Comparison of ENCODE assay signal across 9 cellular contexts in genomic region chr11:35487532-35488078, GRCh38. TPM values are rescaled to one million over a fixed set of nuclear protein-coding genes. Genes with fewer than 3 reads are reported as not detected.
DNase-seq lines count a peak whose midpoint lies in the region; ATAC-seq and TF ChIP-seq lines count a peak whose summit lies in the region.
"Had no signal": no experiment of that assay in that cellular context is flagged by ENCODE, and none has a peak within 500 bp of the region (broad histone marks: within the 10 kb centered on the region; RNA-seq: fewer than 3 reads in every experiment).

No MANE protein-coding gene starts in this region.

- peak; percentile 16 for DNase-seq in activated CD8-positive, alpha-beta T cell treated with anti-CD3 and anti-CD28 coated beads for 36 hours
- no peak for DNase-seq in activated CD8-positive, alpha-beta T cell treated with anti-CD3 and anti-CD28 coated beads, Interleukin-2, amount 10 ng/mL, durations not matched to agents 7 days and 5 days
- DNase-seq in Panc1 (ENCODE audit: low read depth, low spot score) (no peak), foreskin fibroblast (peak; percentile 48 to 77), testis (peak; percentile 57), NCI-H226 (no peak)
- no peak for DNase-seq in naive thymus-derived CD4-positive, alpha-beta T cell
- DNase-seq: activated naive CD8-positive, alpha-beta T cell treated with anti-CD3 and anti-CD28 coated beads, Interleukin-2, amount 10 ng/mL, durations not matched to agents 7 days and 5 days had no signal

- no peak overlapping the region for H3K4me3 Mint-ChIP-seq in activated CD8-positive, alpha-beta T cell treated with anti-CD3 and anti-CD28 coated beads for 36 hours
- no peak overlapping the region for H3K4me3 Mint-ChIP-seq in activated CD8-positive, alpha-beta T cell treated with anti-CD3 and anti-CD28 coated beads, Interleukin-2, amount 10 ng/mL, durations not matched to agents 7 days and 5 days
- H3K4me3 Mint-ChIP-seq in naive thymus-derived CD4-positive, alpha-beta T cell: no peak overlapping the region
- H3K4me3 Mint-ChIP-seq: activated naive CD8-positive, alpha-beta T cell treated with anti-CD3 and anti-CD28 coated beads, Interleukin-2, amount 10 ng/mL, durations not matched to agents 7 days and 5 days had no signal

- peaks cover 6% of the 10 kb centered on the region for H3K9me3 Mint-ChIP-seq in activated CD8-positive, alpha-beta T cell treated with anti-CD3 and anti-CD28 coated beads for 36 hours
- H3K9me3 Mint-ChIP-seq in activated CD8-positive, alpha-beta T cell treated with anti-CD3 and anti-CD28 coated beads, Interleukin-2, amount 10 ng/mL, durations not matched to agents 7 days and 5 days (ENCODE audit: insufficient read depth): peaks cover 10% of the 10 kb centered on the region
- H3K9me3 Mint-ChIP-seq in naive thymus-derived CD4-positive, alpha-beta T cell: peaks cover 0 to 19% (median 10%) of the 10 kb centered on the region in 11 donors

- no peak overlapping the region for H3K27ac Mint-ChIP-seq in activated CD8-positive, alpha-beta T cell treated with anti-CD3 and anti-CD28 coated beads for 36 hours
- no peak overlapping the region for H3K27ac Mint-ChIP-seq in activated CD8-positive, alpha-beta T cell treated with anti-CD3 and anti-CD28 coated beads, Interleukin-2, amount 10 ng/mL, durations not matched to agents 7 days and 5 days
- no peak overlapping the region for H3K27ac Mint-ChIP-seq in naive thymus-derived CD4-positive, alpha-beta T cell
- H3K27ac Mint-ChIP-seq: activated naive CD8-positive, alpha-beta T cell treated with anti-CD3 and anti-CD28 coated beads, Interleukin-2, amount 10 ng/mL, durations not matched to agents 7 days and 5 days had no signal

- H3K36me3 Mint-ChIP-seq in activated CD8-positive, alpha-beta T cell treated with anti-CD3 and anti-CD28 coated beads for 36 hours (ENCODE audit: low read depth): no peaks in the 10 kb centered on the region
- no peaks in the 10 kb centered on the region for H3K36me3 Mint-ChIP-seq in activated CD8-positive, alpha-beta T cell treated with anti-CD3 and anti-CD28 coated beads, Interleukin-2, amount 10 ng/mL, durations not matched to agents 7 days and 5 days (ENCODE audit: low read depth)
- peaks cover 0 to 9% (median 0%) of the 10 kb centered on the region in 5 donors for H3K36me3 Mint-ChIP-seq in naive thymus-derived CD4-positive, alpha-beta T cell
- H3K36me3 Mint-ChIP-seq: activated naive CD8-positive, alpha-beta T cell treated with anti-CD3 and anti-CD28 coated beads, Interleukin-2, amount 10 ng/mL, durations not matched to agents 7 days and 5 days had no signal

- WGBS in testis, 2 donors: 44 to 58% methylated on average over 6 of the region's 6 CpGs

- CTCF ChIA-PET in activated CD8-positive, alpha-beta T cell treated with anti-CD3 and anti-CD28 coated beads for 36 hours (lab: Charles Lee): interaction anchor here (1.1 to 1.3 kb wide), 4 partner anchors 19 to 769 kb away, joined by 3 to 6 read pairs (median 4); no protein-coding TSS in a partner anchor
- CTCF ChIA-PET in activated CD8-positive, alpha-beta T cell treated with anti-CD3 and anti-CD28 coated beads, Interleukin-2, amount 10 ng/mL, durations not matched to agents 7 days and 5 days (lab: Charles Lee): interaction anchor here (0.6 to 1.4 kb wide), 3 partner anchors 11 to 922 kb away, joined by 3 to 4 read pairs (median 3); no protein-coding TSS in a partner anchor
- CTCF ChIA-PET in Panc1 (lab: Charles Lee): interaction anchor here (0.6 to 1.6 kb wide), 8 partner anchors 15 to 802 kb away, joined by 3 to 7 read pairs (median 3); partner anchors contain the start of gene FJX1
- CTCF ChIA-PET in naive thymus-derived CD4-positive, alpha-beta T cell (lab: Charles Lee): interaction anchor here (0.7 to 4.5 kb wide), 4 partner anchors 560 to 900 kb away, joined by 3 to 24 read pairs (median 6); no protein-coding TSS in a partner anchor

- H3K4me3 ChIP-seq in Panc1 (ENCODE audit: low read depth in 2 of 2, low read length in 2 of 2): no peak overlapping the region
- no peak overlapping the region for H3K4me3 ChIP-seq in foreskin fibroblast (ENCODE audit: low read depth in 1 of 2, low read length in 2 of 2)
- H3K4me3 ChIP-seq in testis: no peak overlapping the region
- H3K4me3 ChIP-seq in naive thymus-derived CD4-positive, alpha-beta T cell (ENCODE audit: low read length): no peak overlapping the region

- intact Hi-C loops in activated CD8-positive, alpha-beta T cell treated with anti-CD3 and anti-CD28 coated beads for 36 hours (cut with micrococcal nuclease): no loop called here
- intact Hi-C loops in Panc1 (cut with micrococcal nuclease; ENCODE audit: unreplicated experiment): loop anchor here (5.0 kb wide), 2 partner anchors 560 to 780 kb away; no protein-coding TSS in a partner anchor
- intact Hi-C loops in testis (cut with DNase I; ENCODE audit: low total_unique reads): loop anchor here (10.0 kb wide), 1 partner anchor 563 kb away; no protein-coding TSS in a partner anchor
- intact Hi-C loops in naive thymus-derived CD4-positive, alpha-beta T cell (cut with micrococcal nuclease): loop anchor here (5.0 to 10.0 kb wide), 5 partner anchors 95 to 973 kb away; partner anchors contain the start of gene ELF5 (in 1 of the 2)

- no peak for ATAC-seq in activated CD8-positive, alpha-beta T cell treated with anti-CD3 and anti-CD28 coated beads for 36 hours
- no peak for ATAC-seq in activated CD8-positive, alpha-beta T cell treated with anti-CD3 and anti-CD28 coated beads, Interleukin-2, amount 10 ng/mL, durations not matched to agents 7 days and 5 days
- peak; percentile 56; the same call in 1 of the 2 replicates for ATAC-seq in Panc1
- no peak for ATAC-seq in GM21360 (IDR thresholded peaks at IDR 0.05; ENCODE audit: unreplicated experiment)
- ATAC-seq in naive thymus-derived CD4-positive, alpha-beta T cell: no peak

- H3K4me1 ChIP-seq in Panc1 (ENCODE audit: control insufficient read depth, insufficient read depth, low read length) (no peaks in the 10 kb centered on the region), testis (no peaks in the 10 kb centered on the region)
- no peaks in the 10 kb centered on the region for H3K4me1 ChIP-seq in naive thymus-derived CD4-positive, alpha-beta T cell (ENCODE audit: control insufficient read depth in 2 of 2, insufficient read depth in 2 of 2, low read length in 2 of 2)

- POLR2A ChIA-PET in activated CD8-positive, alpha-beta T cell treated with anti-CD3 and anti-CD28 coated beads for 36 hours (lab: Charles Lee): interaction anchor here (0.8 kb wide), 1 partner anchor 54 kb away, joined by 4 read pairs; no protein-coding TSS in a partner anchor
- POLR2A ChIA-PET in activated CD8-positive, alpha-beta T cell treated with anti-CD3 and anti-CD28 coated beads, Interleukin-2, amount 10 ng/mL, durations not matched to agents 7 days and 5 days (lab: Charles Lee): interaction anchor here (0.6 kb wide), 1 partner anchor 341 kb away, joined by 3 read pairs; no protein-coding TSS in a partner anchor
- POLR2A ChIA-PET in Panc1 (lab: Charles Lee): interaction anchor here (0.6 kb wide), 1 partner anchor 170 kb away, joined by 3 read pairs; no protein-coding TSS in a partner anchor
- POLR2A ChIA-PET in naive thymus-derived CD4-positive, alpha-beta T cell (lab: Charles Lee): no interaction called here

- no peak for TF ChIP-seq POLR2A in testis (IDR thresholded peaks at IDR 0.05)

- in situ Hi-C loops in Panc1 (cut with HindIII; ENCODE audit: low pct_unique_long_range_greater_than_20kb, low sequenced_read_pairs): no loop called here

- no peak overlapping the region for H3K27ac ChIP-seq in Panc1 (ENCODE audit: low read length)
- H3K27ac ChIP-seq in testis: no peak overlapping the region
- H3K27ac ChIP-seq in naive thymus-derived CD4-positive, alpha-beta T cell (ENCODE audit: low read depth, low read length): no peak overlapping the region

- H3K9me3 ChIP-seq in Panc1 (ENCODE audit: control insufficient read depth, insufficient read depth, low read depth, low read length): peaks cover 8% of the 10 kb centered on the region; the same call in 1 of the 2 replicates
- H3K9me3 ChIP-seq in testis: no peaks in the 10 kb centered on the region
- peaks cover 0 to 3% (median 0%) of the 10 kb centered on the region in 3 experiments for H3K9me3 ChIP-seq in naive thymus-derived CD4-positive, alpha-beta T cell (ENCODE audit: control insufficient read depth in 2 of 3, low read length in 3 of 3)

- no peaks in the 10 kb centered on the region for H3K36me3 ChIP-seq in Panc1 (ENCODE audit: control insufficient read depth, insufficient read depth, low read length)
- no peaks in the 10 kb centered on the region for H3K36me3 ChIP-seq in testis (ENCODE audit: low read depth, missing control alignments)
- no peaks in the 10 kb centered on the region for H3K36me3 ChIP-seq in naive thymus-derived CD4-positive, alpha-beta T cell (ENCODE audit: control insufficient read depth in 2 of 3, insufficient read depth in 3 of 3, low read length in 3 of 3)

- peaks cover 27% of the 10 kb centered on the region for H3K27me3 Mint-ChIP-seq in activated CD8-positive, alpha-beta T cell treated with anti-CD3 and anti-CD28 coated beads for 36 hours
- peaks cover 7% of the 10 kb centered on the region for H3K27me3 Mint-ChIP-seq in activated CD8-positive, alpha-beta T cell treated with anti-CD3 and anti-CD28 coated beads, Interleukin-2, amount 10 ng/mL, durations not matched to agents 7 days and 5 days (ENCODE audit: low read depth)
- H3K27me3 Mint-ChIP-seq in naive thymus-derived CD4-positive, alpha-beta T cell: peaks cover 21 to 44% (median 40%) of the 10 kb centered on the region in 5 donors

- peak; percentile 38 for TF ChIP-seq CTCF in activated CD8-positive, alpha-beta T cell treated with anti-CD3 and anti-CD28 coated beads for 36 hours (IDR thresholded peaks at IDR 0.05)
- TF ChIP-seq CTCF in Panc1 (IDR thresholded peaks at IDR 0.05): peak; percentile 73
- TF ChIP-seq CTCF in foreskin fibroblast (IDR thresholded peaks at IDR 0.05; ENCODE audit: low read depth, low read length): peak; percentile 46
- TF ChIP-seq CTCF in testis (IDR thresholded peaks at IDR 0.05): peak in 1 of 3 experiments; percentile 32

- H3K27me3 ChIP-seq in Panc1 (ENCODE audit: control insufficient read depth, insufficient read depth, low read length) (peaks cover 27% of the 10 kb centered on the region), testis (no peaks in the 10 kb centered on the region)
- no peaks in the 10 kb centered on the region for H3K27me3 ChIP-seq in naive thymus-derived CD4-positive, alpha-beta T cell (ENCODE audit: control insufficient read depth in 2 of 2, insufficient read depth in 2 of 2, low read length in 2 of 2)

- BruUV-seq in Panc1 (replicated peaks; lab: Mats Ljungman, UMichigan): no TSS peak

- no peaks in the 10 kb centered on the region for H3K4me1 Mint-ChIP-seq in activated CD8-positive, alpha-beta T cell treated with anti-CD3 and anti-CD28 coated beads for 36 hours (ENCODE audit: low read depth)
- no peaks in the 10 kb centered on the region for H3K4me1 Mint-ChIP-seq in activated CD8-positive, alpha-beta T cell treated with anti-CD3 and anti-CD28 coated beads, Interleukin-2, amount 10 ng/mL, durations not matched to agents 7 days and 5 days (ENCODE audit: low read depth)
- peaks cover 0 to 3% (median 0%) of the 10 kb centered on the region in 7 donors for H3K4me1 Mint-ChIP-seq in naive thymus-derived CD4-positive, alpha-beta T cell
- H3K4me1 Mint-ChIP-seq: activated naive CD8-positive, alpha-beta T cell treated with anti-CD3 and anti-CD28 coated beads, Interleukin-2, amount 10 ng/mL, durations not matched to agents 7 days and 5 days had no signal

RNA-seq across cellular contexts. Expression of gene PAMR1, which starts 37.8 kb away (rescaled TPM):
- total RNA-seq in activated CD8-positive, alpha-beta T cell treated with anti-CD3 and anti-CD28 coated beads for 36 hours: not detected
- not detected for total RNA-seq in activated CD8-positive, alpha-beta T cell treated with anti-CD3 and anti-CD28 coated beads, Interleukin-2, amount 10 ng/mL, durations not matched to agents 7 days and 5 days
- total RNA-seq in Panc1 (2021; ENCODE audit: unreplicated experiment) (0.13 TPM), testis (1 to 10 TPM in 1 of 2 donors, under 1 TPM in 1; 0.55 to 1.5 TPM)
- not detected for polyA plus RNA-seq in Panc1 (2012; ENCODE audit: insufficient read length)
- polyA plus RNA-seq in testis (ENCODE audit: insufficient read depth, low read depth, low replicate concordance): 13.2 TPM
- total RNA-seq in naive thymus-derived CD4-positive, alpha-beta T cell: not detected
- not detected for polyA plus RNA-seq in naive thymus-derived CD4-positive, alpha-beta T cell
- total RNA-seq: activated naive CD8-positive, alpha-beta T cell treated with anti-CD3 and anti-CD28 coated beads, Interleukin-2, amount 10 ng/mL, durations not matched to agents 7 days and 5 days had no signal

Comparison
In these comparisons a context has a peak if more than half of its experiments do, and no peak if none do; other contexts are left out.
1. DNase-seq: peak in activated CD8-positive, alpha-beta T cell treated with anti-CD3 and anti-CD28 coated beads for 36 hours (single experiment), foreskin fibroblast (2 of 2) and testis (single experiment); none in activated CD8-positive, alpha-beta T cell treated with anti-CD3 and anti-CD28 coated beads, Interleukin-2, amount 10 ng/mL, durations not matched to agents 7 days and 5 days (single experiment), Panc1 (single experiment), NCI-H226 (single experiment) and naive thymus-derived CD4-positive, alpha-beta T cell (0 of 9).